In the genomic region with DNA sequence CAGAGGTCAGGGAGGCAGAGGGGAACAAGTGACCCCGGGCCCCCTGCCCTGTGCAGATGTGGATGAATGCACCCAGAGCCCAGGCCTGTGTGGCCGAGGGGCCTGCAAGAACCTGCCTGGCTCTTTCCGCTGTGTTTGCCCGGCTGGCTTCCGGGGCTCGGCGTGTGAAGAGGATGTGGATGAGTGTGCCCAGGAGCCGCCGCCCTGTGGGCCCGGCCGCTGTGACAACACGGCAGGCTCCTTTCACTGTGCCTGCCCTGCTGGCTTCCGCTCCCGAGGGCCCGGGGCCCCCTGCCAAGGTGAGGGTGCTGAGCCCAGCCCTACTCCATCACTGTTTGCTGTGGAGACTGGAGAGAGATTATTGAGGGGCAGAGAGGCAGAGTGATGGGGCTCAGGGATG, we compare ENCODE assay signal across 10 cellular contexts. TPM values are rescaled to one million over a fixed set of nuclear protein-coding genes. Genes with fewer than 3 reads are reported as not detected.
DNase-seq lines count a peak whose midpoint lies in the region; TF ChIP-seq lines count a peak whose summit lies in the region.
"Had no signal": no experiment of that assay in that cellular context is flagged by ENCODE, and none has a peak within 500 bp of the region (broad histone marks: within the 10 kb centered on the region; RNA-seq: fewer than 3 reads in every experiment).

No MANE protein-coding gene starts in this region.

- H3K27ac ChIP-seq in VCaP (peak overlapping the region; percentile 79), esophagus muscularis mucosa (replicated peaks in 1 of 4) (peak overlapping the region in 3 of 4 donors; percentile 59 to 80 (median 75)), suprapubic skin (peak overlapping the region; percentile 83)

- H3K36me3 ChIP-seq in esophagus muscularis mucosa (peaks cover 0 to 4% (median 0%) of the 10 kb centered on the region in 4 donors), suprapubic skin (no peaks in the 10 kb centered on the region)
- H3K36me3 ChIP-seq: pancreas had no signal

- TF ChIP-seq CTCF in VCaP (conservative IDR thresholded peaks at IDR 0.05) (no peak), esophagus muscularis mucosa (IDR thresholded peaks at IDR 0.05) (no peak), suprapubic skin (IDR thresholded peaks at IDR 0.05) (peak in 1 of 2 donors; percentile 7)

- H3K4me3 ChIP-seq in esophagus muscularis mucosa = no peak overlapping the region
- no peak overlapping the region for H3K4me3 ChIP-seq in suprapubic skin

- intact Hi-C loops in esophagus muscularis mucosa (cut with DNase I) = no loop called here

- H3K9me3 ChIP-seq in esophagus muscularis mucosa (no peaks in the 10 kb centered on the region), suprapubic skin (no peaks in the 10 kb centered on the region)
- H3K9me3 ChIP-seq: pancreas had no signal

- TF ChIP-seq EP300 in esophagus muscularis mucosa (IDR thresholded peaks at IDR 0.05) (no peak), suprapubic skin (IDR thresholded peaks at IDR 0.05) (no peak)

- peak; percentile 8 for DNase-seq in SIG-M5 treated with dmso at 0.1 percent for 504 hours (lab: John Stamatoyannopoulos, UW; ENCODE audit: unreplicated experiment)
- no peak for DNase-seq in SIG-M5 (lab: John Stamatoyannopoulos, UW)
- no peak for DNase-seq in esophagus muscularis mucosa (ENCODE audit: extremely low spot score)
- DNase-seq in suprapubic skin (ENCODE audit: low spot score in 2 of 2) = no peak
- DNase-seq in HPDE6-E6E7 (ENCODE audit: extremely low spot score) = no peak
- no peak for DNase-seq in amniotic stem cell (lab: John Stamatoyannopoulos, UW)
- no peak for DNase-seq in NCI-H1105 treated with DMSO at 0.1 percent for 48 hours (lab: John Stamatoyannopoulos, UW)
- DNase-seq: HCEC 1CT had no signal

- TF ChIP-seq POLR2A in esophagus muscularis mucosa (IDR thresholded peaks at IDR 0.05; ENCODE audit: low read depth) (no peak), suprapubic skin (IDR thresholded peaks at IDR 0.05) (no peak)

- 94% methylated on average over 6 of the region's 15 CpGs for WGBS in esophagus muscularis mucosa
- 40% methylated on average over 4 of the region's 15 CpGs for WGBS in suprapubic skin

- peaks cover 0 to 32% (median 6%) of the 10 kb centered on the region in 4 donors for H3K27me3 ChIP-seq in esophagus muscularis mucosa
- H3K27me3 ChIP-seq in suprapubic skin = no peaks in the 10 kb centered on the region
- H3K27me3 ChIP-seq: pancreas had no signal

- peaks cover 26 to 72% (median 57%) of the 10 kb centered on the region in 4 donors for H3K4me1 ChIP-seq in esophagus muscularis mucosa
- peaks cover 89% of the 10 kb centered on the region for H3K4me1 ChIP-seq in suprapubic skin

RNA-seq across cellular contexts. Expression of a gene that starts 9.9 kb away (rescaled TPM):
- 100 to 1,000 TPM; 358 to 430 (median 397) TPM for total RNA-seq in esophagus muscularis mucosa
- total RNA-seq in suprapubic skin = 100 to 1,000 TPM; 108 to 236 (median 121) TPM

RNA-seq across cellular contexts. Expression of a gene that starts 34.4 kb away (rescaled TPM):
- 10 to 100 TPM; 39.5 to 82.7 (median 52.7) TPM for total RNA-seq in esophagus muscularis mucosa
- total RNA-seq in suprapubic skin = 10 to 100 TPM; 42.2 to 58.3 (median 51.1) TPM
